In genomic region chr15:74042603-74043424, GRCh38 we compare ENCODE assay signal across 18 cellular contexts. TPM values are rescaled to one million over a fixed set of nuclear protein-coding genes. Genes with fewer than 3 reads are reported as not detected.
DNase-seq lines count a peak whose midpoint lies in the region; ATAC-seq, FAIRE-seq and TF ChIP-seq lines count a peak whose summit lies in the region.
"Had no signal": no experiment of that assay in that cellular context is flagged by ENCODE, and none has a peak within 500 bp of the region (broad histone marks: within the 10 kb centered on the region; RNA-seq: fewer than 3 reads in every experiment).

No MANE protein-coding gene starts in this region.

- TF ChIP-seq CTCF in H1 (IDR thresholded peaks at IDR 0.05; ENCODE audit: control extremely low read depth in 1 of 3, insufficient read depth in 1 of 3, low read depth in 1 of 3, low read length in 3 of 3) (no peak), stomach (IDR thresholded peaks at IDR 0.05) (no peak)

- H3K4me1 ChIP-seq in H1 (replicated peaks in 1 of 4; ENCODE audit: control insufficient read depth in 3 of 4, insufficient read depth in 4 of 4, low read length in 3 of 4) = peaks cover 0 to under 1% (median under 1%) of the 10 kb centered on the region in 4 experiments; a peak in 2 of 7 replicates
- H3K4me1 ChIP-seq in stomach = peaks cover 19 to 37% (median 34%) of the 10 kb centered on the region in 4 donors
- H3K4me1 ChIP-seq in SJCRH30 = peaks cover 21% of the 10 kb centered on the region
- H3K4me1 ChIP-seq: HAP-1 had no signal

- peaks cover 20% of the 10 kb centered on the region for H3K36me3 Mint-ChIP-seq in activated T-cell treated with anti-CD3 and anti-CD28 coated beads, Interleukin-2, amount 50 U/mL, for 24 hours (ENCODE audit: low read depth)
- no peaks in the 10 kb centered on the region for H3K36me3 Mint-ChIP-seq in activated T-cell treated with anti-CD3 and anti-CD28 coated beads, Interleukin-2, amount 50 U/mL, for 72 hours (ENCODE audit: insufficient read depth in 2 of 2)

- H3K9ac ChIP-seq in H1 (replicated peaks in 1 of 4; ENCODE audit: extremely low read depth in 1 of 4, low read depth in 3 of 4, low read length in 3 of 4) = no peak overlapping the region
- H3K9ac ChIP-seq: BLaER1 treated with 17β-estradiol and CSF1 and Interleukin-3, amounts not matched to agents 10 nM and 100 nM had no signal

- no peak overlapping the region for H2BK120ac ChIP-seq in H1 (replicated peaks; ENCODE audit: low read depth, low read length)

- no peak overlapping the region for H3K27ac ChIP-seq in H1 (ENCODE audit: low read depth, low read length)
- H3K27ac ChIP-seq in stomach = peak overlapping the region in 3 of 5 donors; percentile 62 to 70 (median 70)
- no peak overlapping the region for H3K27ac ChIP-seq in SJCRH30
- H3K27ac ChIP-seq: 22Rv1; BLaER1 treated with 17β-estradiol and CSF1 and Interleukin-3, amounts not matched to agents 10 nM and 100 nM had no signal

- H3K4ac ChIP-seq in H1 (replicated peaks; ENCODE audit: insufficient read length, low read depth, low read length) = no peak overlapping the region

- FAIRE-seq in HTR-8/SVneo (lab: Jason Lieb, UNC) (peak; percentile 4), H1 (lab: Jason Lieb, UNC) (no peak)

- H4K20me1 ChIP-seq in H1 (replicated peaks in 1 of 2; ENCODE audit: control insufficient read depth in 1 of 2, insufficient read depth in 2 of 2, low read length in 2 of 2) = no peaks in the 10 kb centered on the region

- H3K79me1 ChIP-seq in H1 (ENCODE audit: low read depth, low read length) = no peaks in the 10 kb centered on the region

- no peak overlapping the region for H4K91ac ChIP-seq in H1 (replicated peaks; ENCODE audit: insufficient read length, low read length)

- ATAC-seq in activated T-cell treated with anti-CD3 and anti-CD28 coated beads, Interleukin-2, amount 50 U/mL, for 72 hours (replicated peaks in 1 of 2) = no peak
- no peak for ATAC-seq in HG02678 (IDR thresholded peaks at IDR 0.05; ENCODE audit: unreplicated experiment)
- ATAC-seq: PC-3 had no signal

- H3K4me3 ChIP-seq in H1 (ENCODE audit: extremely low read depth in 1 of 4, insufficient read depth in 2 of 4, low read depth in 3 of 4, low read length in 4 of 4) (no peak overlapping the region), stomach (no peak overlapping the region), SJCRH30 (no peak overlapping the region)
- H3K4me3 ChIP-seq: BLaER1 treated with 17β-estradiol and CSF1 and Interleukin-3, amounts not matched to agents 10 nM and 100 nM; HAP-1 had no signal

- H3K23ac ChIP-seq in H1 (ENCODE audit: insufficient read length) = no peak overlapping the region

- H2AK5ac ChIP-seq in H1 (ENCODE audit: low read depth, low read length) = no peak overlapping the region

- H3K27ac Mint-ChIP-seq in activated T-cell treated with anti-CD3 and anti-CD28 coated beads, Interleukin-2, amount 50 U/mL, for 24 hours = peak overlapping the region; percentile 1
- no peak overlapping the region for H3K27ac Mint-ChIP-seq in activated T-cell treated with anti-CD3 and anti-CD28 coated beads, Interleukin-2, amount 50 U/mL, for 72 hours

- 83% methylated on average over 11 of the region's 11 CpGs; no CpG with 5 or more reads in 1 of the 2 experiments for WGBS in H1 (ENCODE audit: extremely low coverage in 1 of 2, insufficient coverage in 1 of 2, insufficient read length in 1 of 2, insufficient replicate concordance in 2 of 2, low coverage in 1 of 2, low lambda C conversion rate in 2 of 2, missing lambda C conversion rate in 1 of 2), 2 experiments
- WGBS in stomach, 5 donors = 85 to 95% (median 91%) methylated on average over 9 to 11 of the region's 11 CpGs

- no peaks in the 10 kb centered on the region for H3K27me3 Mint-ChIP-seq in activated T-cell treated with anti-CD3 and anti-CD28 coated beads, Interleukin-2, amount 50 U/mL, for 24 hours
- H3K27me3 Mint-ChIP-seq in activated T-cell treated with anti-CD3 and anti-CD28 coated beads, Interleukin-2, amount 50 U/mL, for 72 hours (ENCODE audit: low read depth) = no peaks in the 10 kb centered on the region

- H3K14ac ChIP-seq in H1 (ENCODE audit: insufficient read length) = no peak overlapping the region

- H2BK20ac ChIP-seq in H1 (ENCODE audit: low read length) = no peak overlapping the region

- no peaks in the 10 kb centered on the region for H3K27me3 ChIP-seq in H1 (replicated peaks in 1 of 4; ENCODE audit: control insufficient read depth in 3 of 4, extremely low read depth in 1 of 4, insufficient read depth in 3 of 4, low read length in 3 of 4)
- no peaks in the 10 kb centered on the region for H3K27me3 ChIP-seq in stomach
- no peaks in the 10 kb centered on the region for H3K27me3 ChIP-seq in SJCRH30
- H3K27me3 ChIP-seq: BLaER1 treated with 17β-estradiol and CSF1 and Interleukin-3, amounts not matched to agents 10 nM and 100 nM had no signal

- H2BK5ac ChIP-seq in H1 (ENCODE audit: low read depth, low read length) = peak overlapping the region; percentile 71; the same call in 1 of the 2 replicates

- intact Hi-C loops in stomach (cut with DNase I; ENCODE audit: low total_unique reads) = no loop called here

- H3K4me3 Mint-ChIP-seq in activated T-cell treated with anti-CD3 and anti-CD28 coated beads, Interleukin-2, amount 50 U/mL, for 24 hours = no peak overlapping the region
- H3K4me3 Mint-ChIP-seq in activated T-cell treated with anti-CD3 and anti-CD28 coated beads, Interleukin-2, amount 50 U/mL, for 72 hours = no peak overlapping the region

- H3K79me2 ChIP-seq in H1 (ENCODE audit: control insufficient read depth in 1 of 2, insufficient read depth in 2 of 2, low read length in 2 of 2) = no peaks in the 10 kb centered on the region

- H3K56ac ChIP-seq in H1 (replicated peaks; ENCODE audit: insufficient read length, low read depth, low read length) = no peak overlapping the region

- TF ChIP-seq POLR2A in H1 (IDR thresholded peaks at IDR 0.05; ENCODE audit: control extremely low read depth in 1 of 2, low read depth in 2 of 2, low read length in 2 of 2) (no peak), stomach (IDR thresholded peaks at IDR 0.05) (no peak)

- H2BK15ac ChIP-seq in H1 (ENCODE audit: low read length) = no peak overlapping the region

- H3K4me1 Mint-ChIP-seq in activated T-cell treated with anti-CD3 and anti-CD28 coated beads, Interleukin-2, amount 50 U/mL, for 24 hours (ENCODE audit: low read depth) = peaks cover 3% of the 10 kb centered on the region
- H3K4me1 Mint-ChIP-seq in activated T-cell treated with anti-CD3 and anti-CD28 coated beads, Interleukin-2, amount 50 U/mL, for 72 hours (ENCODE audit: low read depth) = no peaks in the 10 kb centered on the region

- POLR2A ChIA-PET in H1 (lab: Charles Lee; ENCODE audit: partially characterized antibody) = interaction anchor here (0.6 kb wide), 1 partner anchor 508 kb away, joined by 3 read pairs; no protein-coding TSS in a partner anchor

- TF ChIP-seq EP300 in H1 (IDR thresholded peaks at IDR 0.05; ENCODE audit: borderline replicate concordance in 1 of 2, low read depth in 2 of 2, low read length in 2 of 2) (no peak), stomach (IDR thresholded peaks at IDR 0.05) (no peak)

- H2AFZ ChIP-seq in H1 (ENCODE audit: low read length) = no peak overlapping the region

- no peak overlapping the region for H4K5ac ChIP-seq in H1 (ENCODE audit: insufficient read length, low read depth, low read length)

- no peak overlapping the region for H2BK12ac ChIP-seq in H1 (ENCODE audit: low read depth, low read length)

- DNase-seq in activated T-cell treated with anti-CD3 and anti-CD28 coated beads, Interleukin-2, amount 50 U/mL, for 24 hours = no peak
- no peak for DNase-seq in activated T-cell treated with anti-CD3 and anti-CD28 coated beads, Interleukin-2, amount 50 U/mL, for 72 hours
- DNase-seq in HTR-8/SVneo (ENCODE audit: insufficient read length, low spot score) (no peak), H1 (ENCODE audit: low read depth in 1 of 2, low spot score in 2 of 2) (no peak), stomach (no peak), SJCRH30 (no peak), NCI-H2107 (lab: John Stamatoyannopoulos, UW) (no peak)
- DNase-seq: DMS 273 treated with DMSO at 0.1 percent for 48 hours, MV-4-11, NCI-H1436 treated with DMSO at 0.1 percent for 48 hours, NCI-H2081, NCI-H226, PC-3 had no signal

- TF ChIP-seq RAD21 in H1 (IDR thresholded peaks at IDR 0.05 in 1 of 2, conservative IDR thresholded peaks at IDR 0.05 in 1 of 2; ENCODE audit: low read depth in 2 of 2, low read length in 2 of 2) = no peak

- CTCF ChIA-PET in H1 (lab: Charles Lee; ENCODE audit: partially characterized antibody) = interaction anchor here (0.5 to 10.3 kb wide), 14 partner anchors 7 to 279 kb away, joined by 3 to 119 read pairs (median 3); partner anchors contain the start of genes PML, STOML1 and TBC1D21

- no peak overlapping the region for H3K18ac ChIP-seq in H1 (ENCODE audit: extremely low read depth, low read length)

- H3K36me3 ChIP-seq in H1 (ENCODE audit: control insufficient read depth in 2 of 4, insufficient read depth in 4 of 4, low read length in 3 of 4) = no peaks in the 10 kb centered on the region
- H3K36me3 ChIP-seq in stomach = peaks cover 0 to 47% (median 42%) of the 10 kb centered on the region in 4 donors
- no peaks in the 10 kb centered on the region for H3K36me3 ChIP-seq in SJCRH30
- H3K36me3 ChIP-seq: HAP-1 had no signal

- no peaks in the 10 kb centered on the region for H3K9me3 Mint-ChIP-seq in activated T-cell treated with anti-CD3 and anti-CD28 coated beads, Interleukin-2, amount 50 U/mL, for 24 hours
- H3K9me3 Mint-ChIP-seq in activated T-cell treated with anti-CD3 and anti-CD28 coated beads, Interleukin-2, amount 50 U/mL, for 72 hours = no peaks in the 10 kb centered on the region

- H3K4me2 ChIP-seq in H1 (ENCODE audit: insufficient read depth in 1 of 2, low read depth in 2 of 2, low read length in 2 of 2) = no peak overlapping the region
- H3K4me2 ChIP-seq: BLaER1 treated with 17β-estradiol and CSF1 and Interleukin-3, amounts not matched to agents 10 nM and 100 nM had no signal

- no peaks in the 10 kb centered on the region for H3K23me2 ChIP-seq in H1 (ENCODE audit: low read depth, low read length)

- H3K9me3 ChIP-seq in H1 (ENCODE audit: insufficient read depth in 2 of 2, low read depth in 1 of 2, low read length in 1 of 2) (no peaks in the 10 kb centered on the region), stomach (no peaks in the 10 kb centered on the region), SJCRH30 (replicated peaks) (no peaks in the 10 kb centered on the region)
- H3K9me3 ChIP-seq: BLaER1 treated with 17β-estradiol and CSF1 and Interleukin-3, amounts not matched to agents 10 nM and 100 nM; HAP-1 had no signal

- no peak overlapping the region for H4K8ac ChIP-seq in H1 (ENCODE audit: extremely low read depth, insufficient read depth, low read length)

RNA-seq across cellular contexts. Expression of gene GOLGA6A, which starts 39.5 kb away (rescaled TPM):
- under 1 TPM; 0.46 to 0.53 TPM for total RNA-seq in activated T-cell treated with anti-CD3 and anti-CD28 coated beads, Interleukin-2, amount 50 U/mL, for 72 hours
- total RNA-seq in H1 (2021; fragmentation: NEBNext Ultra II Directional; extraction: Animal tissue kit (Norgen Biotek cat#: 25700)) = 0.80 and 3.3 TPM in 2 replicates
- 1.0 and 2.1 TPM in 2 replicates for polyA plus RNA-seq in H1 (2011; rRNA removed)
- polyA plus RNA-seq in H1 (2011; cell fraction: cytosol; rRNA removed) = 1.0 TPM
- polyA plus RNA-seq in H1 (2011; cell fraction: nucleus; rRNA removed) = 3.6 TPM
- polyA plus RNA-seq in H1 (2012, experiment 1 of 2) = 1.4 to 3.3 TPM (median 2.4 TPM) in 4 replicates
- not detected for polyA plus RNA-seq in H1 (2012, experiment 2 of 2)
- polyA plus RNA-seq in H1 (2013, experiment 1 of 2) = 2.3 TPM
- polyA plus RNA-seq in H1 (2013, experiment 2 of 2) = 1.9 TPM
- polyA minus RNA-seq in H1 (2011; rRNA and poly(A)+ RNA removed) = 0.51 and 1.7 TPM in 2 replicates
- polyA minus RNA-seq in H1 (2011; cell fraction: cytosol; rRNA and poly(A)+ RNA removed) = 2.9 TPM
- polyA minus RNA-seq in H1 (2011; cell fraction: nucleus; rRNA and poly(A)+ RNA removed) = 3.5 TPM
- 1 to 10 TPM in 1 of 5 donors, not detected in 4; 1.1 TPM for total RNA-seq in stomach
- not detected for polyA plus RNA-seq in stomach
- total RNA-seq in SJCRH30 (2014; rRNA removed; shearing (Covaris generic)) = not detected in 2 replicates
- total RNA-seq: Daoy, PC-3 had no signal

RNA-seq across cellular contexts. Expression of gene PML, which starts 48.3 kb away (rescaled TPM):
- total RNA-seq in activated T-cell treated with anti-CD3 and anti-CD28 coated beads, Interleukin-2, amount 50 U/mL, for 72 hours = 10 to 100 TPM; 70.9 to 71.6 TPM
- 30.3 and 31.2 TPM in 2 replicates for total RNA-seq in H1 (2021; fragmentation: NEBNext Ultra II Directional; extraction: Animal tissue kit (Norgen Biotek cat#: 25700))
- polyA plus RNA-seq in H1 (2011; rRNA removed) = 14.9 and 30.4 TPM in 2 replicates
- polyA plus RNA-seq in H1 (2011; cell fraction: cytosol; rRNA removed) = 12.2 TPM
- polyA plus RNA-seq in H1 (2011; cell fraction: nucleus; rRNA removed) = 26.0 TPM
- polyA plus RNA-seq in H1 (2012, experiment 1 of 2) = 25.9 to 33.8 TPM (median 31.4 TPM) in 4 replicates
- polyA plus RNA-seq in H1 (2012, experiment 2 of 2) = 33.5 TPM
- polyA plus RNA-seq in H1 (2013, experiment 1 of 2) = 25.2 TPM
- 25.0 TPM for polyA plus RNA-seq in H1 (2013, experiment 2 of 2)
- 12.2 and 13.9 TPM in 2 replicates for polyA minus RNA-seq in H1 (2011; rRNA and poly(A)+ RNA removed)
- 35.0 TPM for polyA minus RNA-seq in H1 (2011; cell fraction: cytosol; rRNA and poly(A)+ RNA removed)
- 20.9 TPM for polyA minus RNA-seq in H1 (2011; cell fraction: nucleus; rRNA and poly(A)+ RNA removed)
- 100 to 1,000 TPM in 2 of 5 donors, 10 to 100 TPM in 3; 27.7 to 170 (median 65.9) TPM for total RNA-seq in stomach
- 10 to 100 TPM; 16.0 to 25.8 (median 21.9) TPM for polyA plus RNA-seq in stomach
- 9.8 and 11.7 TPM in 2 replicates for total RNA-seq in SJCRH30 (2014; rRNA removed; shearing (Covaris generic))

RNA-seq across cellular contexts. Expression of gene STOML1, which starts 50.7 kb away (rescaled TPM):
- 10 to 100 TPM in 1 of 2 donors, 1 to 10 TPM in 1; 7.2 to 15.1 TPM for total RNA-seq in activated T-cell treated with anti-CD3 and anti-CD28 coated beads, Interleukin-2, amount 50 U/mL, for 72 hours
- 2.6 and 3.8 TPM in 2 replicates for total RNA-seq in H1 (2021; fragmentation: NEBNext Ultra II Directional; extraction: Animal tissue kit (Norgen Biotek cat#: 25700))
- polyA plus RNA-seq in H1 (2011; rRNA removed) (3.2 and 6.4 TPM in 2 replicates), stomach (10 to 100 TPM in 1 of 3 donors, 1 to 10 TPM in 2; 8.0 to 13.3 (median 9.6) TPM)
- 4.6 TPM for polyA plus RNA-seq in H1 (2011; cell fraction: cytosol; rRNA removed)
- polyA plus RNA-seq in H1 (2011; cell fraction: nucleus; rRNA removed) = 6.9 TPM
- 2.2 to 3.0 TPM (median 2.4 TPM) in 4 replicates for polyA plus RNA-seq in H1 (2012, experiment 1 of 2)
- polyA plus RNA-seq in H1 (2012, experiment 2 of 2) = 2.8 TPM
- 2.8 TPM for polyA plus RNA-seq in H1 (2013, experiment 1 of 2)
- polyA plus RNA-seq in H1 (2013, experiment 2 of 2) = 2.6 TPM
- 2.1 and 3.2 TPM in 2 replicates for polyA minus RNA-seq in H1 (2011; rRNA and poly(A)+ RNA removed)
- 1.7 TPM for polyA minus RNA-seq in H1 (2011; cell fraction: cytosol; rRNA and poly(A)+ RNA removed)
- polyA minus RNA-seq in H1 (2011; cell fraction: nucleus; rRNA and poly(A)+ RNA removed) = 3.4 TPM
- 10 to 100 TPM in 2 of 5 donors, 1 to 10 TPM in 3; 5.3 to 26.4 (median 9.8) TPM for total RNA-seq in stomach
- total RNA-seq in SJCRH30 (2014; rRNA removed; shearing (Covaris generic)) = 3.0 and 5.1 TPM in 2 replicates

Comparison
In these comparisons a context has a peak if more than half of its experiments do, and no peak if none do; other contexts are left out.
1. H3K27ac ChIP-seq: peak in stomach (3 of 5); none in H1 (single experiment) and SJCRH30 (single experiment).